30 cellular contexts compared by ENCODE assay signal in genomic region chr14:70237710-70238109, GRCh38.
"Had no signal": no experiment of that assay in that cellular context is flagged by ENCODE, and none has a peak within 500 bp of the region (broad histone marks: within the 10 kb centered on the region; RNA-seq: fewer than 3 reads in every experiment).

No MANE protein-coding gene starts in this region.

- H3K27ac ChIP-seq: parathyroid adenoma, psoas muscle, sigmoid colon, thoracic aorta, uterus had no signal

- H3K9me3 Mint-ChIP-seq: activated B cell treated with CpG ODN at 0.5 μM for 24 hours; activated CD8-positive, alpha-beta T cell treated with anti-CD3 and anti-CD28 coated beads for 36 hours; activated naive CD4-positive, alpha-beta T cell treated with anti-CD3 and anti-CD28 coated beads, Interleukin-2, amount 50 U/mL, for 24 hours; activated T-cell treated with anti-CD3 and anti-CD28 coated beads, Interleukin-2, amount 50 U/mL, for 4 hours; activated T-helper 17 cell treated with anti-CD3 and anti-CD28 coated beads, Interleukin-2, amount 50 U/mL, for 72 hours; stimulated activated naive CD8-positive, alpha-beta T cell treated with anti-CD3 and anti-CD28 coated beads, Interleukin-15, Interleukin-2, amounts not matched to agents 100 ng/mL and 50 ng/mL, for 24 hours; type B pancreatic cell had no signal

- H3K27ac Mint-ChIP-seq: activated B cell treated with CpG ODN at 0.5 μM for 24 hours; activated CD8-positive, alpha-beta T cell treated with anti-CD3 and anti-CD28 coated beads for 36 hours; activated naive CD4-positive, alpha-beta T cell treated with anti-CD3 and anti-CD28 coated beads, Interleukin-2, amount 50 U/mL, for 24 hours; activated naive CD8-positive, alpha-beta T cell treated with anti-CD3 and anti-CD28 coated beads, Interleukin-2, amount 50 U/mL, for 24 hours; activated T-helper 17 cell treated with anti-CD3 and anti-CD28 coated beads, Interleukin-2, amount 50 U/mL, for 72 hours; effector memory CD8-positive, alpha-beta T cell; immature natural killer cell; mesothelial cell of epicardium; naive B cell; nephron progenitor cell; stimulated activated effector memory CD8-positive, alpha-beta T cell treated with anti-CD3 and anti-CD28 coated beads, Interleukin-12 subunit alpha, Interleukin-12 subunit beta, amount 100 ng/mL, for 72 hours; stimulated activated naive CD8-positive, alpha-beta T cell treated with anti-CD3 and anti-CD28 coated beads, Interleukin-15, Interleukin-2, amounts not matched to agents 100 ng/mL and 50 ng/mL, for 24 hours; type B pancreatic cell had no signal

- H3K9ac ChIP-seq: parathyroid adenoma had no signal

- H3K36me3 Mint-ChIP-seq: activated naive CD4-positive, alpha-beta T cell treated with anti-CD3 and anti-CD28 coated beads, Interleukin-2, amount 50 U/mL, for 24 hours; immature natural killer cell; mesothelial cell of epicardium; stimulated activated effector memory CD8-positive, alpha-beta T cell treated with anti-CD3 and anti-CD28 coated beads, Interleukin-12 subunit alpha, Interleukin-12 subunit beta, amount 100 ng/mL, for 72 hours; type B pancreatic cell had no signal

- ATAC-seq: activated CD8-positive, alpha-beta T cell treated with anti-CD3 and anti-CD28 coated beads for 36 hours; activated naive CD8-positive, alpha-beta T cell treated with anti-CD3 and anti-CD28 coated beads, Interleukin-2, amount 50 U/mL, for 24 hours; activated T-cell treated with anti-CD3 and anti-CD28 coated beads, Interleukin-2, amount 50 U/mL, for 4 hours; activated T-helper 17 cell treated with anti-CD3 and anti-CD28 coated beads, Interleukin-2, amount 50 U/mL, for 72 hours; effector memory CD8-positive, alpha-beta T cell; psoas muscle; stimulated activated effector memory CD8-positive, alpha-beta T cell treated with anti-CD3 and anti-CD28 coated beads, Interleukin-12 subunit alpha, Interleukin-12 subunit beta, amount 100 ng/mL, for 72 hours had no signal

- H3K4me3 Mint-ChIP-seq: activated B cell treated with CpG ODN at 0.5 μM for 24 hours; activated CD8-positive, alpha-beta T cell treated with anti-CD3 and anti-CD28 coated beads for 36 hours; activated naive CD4-positive, alpha-beta T cell treated with anti-CD3 and anti-CD28 coated beads, Interleukin-2, amount 50 U/mL, for 24 hours; activated naive CD8-positive, alpha-beta T cell treated with anti-CD3 and anti-CD28 coated beads, Interleukin-2, amount 50 U/mL, for 24 hours; activated T-cell treated with anti-CD3 and anti-CD28 coated beads, Interleukin-2, amount 50 U/mL, for 4 hours; activated T-helper 17 cell treated with anti-CD3 and anti-CD28 coated beads, Interleukin-2, amount 50 U/mL, for 72 hours; effector memory CD8-positive, alpha-beta T cell; immature natural killer cell; mesothelial cell of epicardium; naive B cell; nephron progenitor cell; stimulated activated effector memory CD8-positive, alpha-beta T cell treated with anti-CD3 and anti-CD28 coated beads, Interleukin-12 subunit alpha, Interleukin-12 subunit beta, amount 100 ng/mL, for 72 hours; stimulated activated naive CD8-positive, alpha-beta T cell treated with anti-CD3 and anti-CD28 coated beads, Interleukin-15, Interleukin-2, amounts not matched to agents 100 ng/mL and 50 ng/mL, for 24 hours; type B pancreatic cell had no signal

- H3K79me2 ChIP-seq: parathyroid adenoma had no signal

- H3K4me3 ChIP-seq: psoas muscle, sigmoid colon, thoracic aorta, uterus had no signal

- DNase-seq: activated B cell treated with CpG ODN at 0.5 μM for 24 hours; activated CD4-positive, alpha-beta T cell treated with anti-CD3 and anti-CD28 coated beads, Interleukin-2, amount 50 U/mL, for 1 hour; activated CD8-positive, alpha-beta T cell treated with anti-CD3 and anti-CD28 coated beads for 36 hours; activated gamma-delta T cell treated with Interleukin-2 at 50 U/mL for 16 hours; activated naive CD8-positive, alpha-beta T cell treated with anti-CD3 and anti-CD28 coated beads, Interleukin-2, amount 50 U/mL, for 24 hours; activated T-cell treated with anti-CD3 and anti-CD28 coated beads, Interleukin-2, amount 50 U/mL, for 4 hours; amygdala; caudate nucleus; cortex of kidney; effector memory CD8-positive, alpha-beta T cell; foreskin fibroblast; head of caudate nucleus; hypothalamus; immature natural killer cell; naive B cell; nephron progenitor cell; nucleus accumbens; psoas muscle; sigmoid colon; small intestine; stimulated activated CD4-positive, alpha-beta T cell treated with anti-CD3 and anti-CD28 coated beads, Interleukin-4, amount 100 ng/mL, for 24 hours; uterus had no signal

- H3K27me3 ChIP-seq: sigmoid colon, uterus had no signal

- H3K4me1 ChIP-seq: parathyroid adenoma, psoas muscle, sigmoid colon, uterus had no signal

- H3K4me1 Mint-ChIP-seq: activated naive CD4-positive, alpha-beta T cell treated with anti-CD3 and anti-CD28 coated beads, Interleukin-2, amount 50 U/mL, for 24 hours; activated naive CD8-positive, alpha-beta T cell treated with anti-CD3 and anti-CD28 coated beads, Interleukin-2, amount 50 U/mL, for 24 hours; activated T-helper 17 cell treated with anti-CD3 and anti-CD28 coated beads, Interleukin-2, amount 50 U/mL, for 72 hours; immature natural killer cell; mesothelial cell of epicardium; stimulated activated effector memory CD8-positive, alpha-beta T cell treated with anti-CD3 and anti-CD28 coated beads, Interleukin-12 subunit alpha, Interleukin-12 subunit beta, amount 100 ng/mL, for 72 hours had no signal

- H2AFZ ChIP-seq: parathyroid adenoma had no signal

- H3K36me3 ChIP-seq: sigmoid colon, thoracic aorta, uterus had no signal

- H3K9me3 ChIP-seq: psoas muscle, thoracic aorta, uterus had no signal
